25 cellular contexts compared by ENCODE assay signal in genomic region chr3:28125342-28125741, GRCh38.
DNase-seq lines count a peak whose midpoint lies in the region; ATAC-seq and TF ChIP-seq lines count a peak whose summit lies in the region.
"Had no signal": no experiment of that assay in that cellular context is flagged by ENCODE, and none has a peak within 500 bp of the region (broad histone marks: within the 10 kb centered on the region; RNA-seq: fewer than 3 reads in every experiment).

No MANE protein-coding gene starts in this region.

- H4K8ac ChIP-seq in mesenchymal stem cell (ENCODE audit: low read length): no peak overlapping the region

- H2AK5ac ChIP-seq in mesenchymal stem cell (ENCODE audit: low read length, severe bottlenecking): no peak overlapping the region

- H3K4me3 ChIP-seq in left ventricle myocardium inferior: no peak overlapping the region
- H3K4me3 ChIP-seq in heart left ventricle: no peak overlapping the region
- no peak overlapping the region for H3K4me3 ChIP-seq in PC-9
- H3K4me3 ChIP-seq in mesenchymal stem cell (ENCODE audit: insufficient read depth in 1 of 2, low read depth in 1 of 2, low read length in 2 of 2): no peak overlapping the region

- intact Hi-C loops in left ventricle myocardium inferior (cut with micrococcal nuclease): no loop called here
- intact Hi-C loops in heart left ventricle (cut with DNase I): no loop called here
- intact Hi-C loops in PC-9 (cut with micrococcal nuclease; ENCODE audit: unreplicated experiment): no loop called here

- H3K27me3 ChIP-seq in left ventricle myocardium inferior (ENCODE audit: low read depth): no peaks in the 10 kb centered on the region
- no peaks in the 10 kb centered on the region for H3K27me3 ChIP-seq in heart left ventricle
- no peaks in the 10 kb centered on the region for H3K27me3 ChIP-seq in PC-9 (ENCODE audit: insufficient read depth, low read depth)
- H3K27me3 ChIP-seq in mesenchymal stem cell (ENCODE audit: control insufficient read depth in 1 of 2, insufficient read depth in 1 of 2, low read length in 2 of 2): no peaks in the 10 kb centered on the region

- no peaks in the 10 kb centered on the region for H3K36me3 ChIP-seq in left ventricle myocardium inferior
- H3K36me3 ChIP-seq in heart left ventricle: no peaks in the 10 kb centered on the region
- no peaks in the 10 kb centered on the region for H3K36me3 ChIP-seq in PC-9 (ENCODE audit: low read depth)
- no peaks in the 10 kb centered on the region for H3K36me3 ChIP-seq in mesenchymal stem cell (ENCODE audit: control insufficient read depth in 1 of 2, insufficient read depth in 2 of 2, low read depth in 1 of 2, low read length in 2 of 2)

- H3K79me2 ChIP-seq in PC-9 (ENCODE audit: low read depth): no peaks in the 10 kb centered on the region

- DNase-seq in left ventricle myocardium inferior (no peak), heart left ventricle (no peak), PC-9 (no peak), cerebellar nuclear complex (lab: John Stamatoyannopoulos, UW) (no peak), RKO (ENCODE audit: low spot score) (no peak), mesenchymal stem cell (no peak)
- DNase-seq: AML-193; CD4-positive, CD25-positive, alpha-beta regulatory T cell; COR-L47; DMS 273 treated with DMSO at 0.1 percent for 48 hours; GDM1; GOT3; KBM-7; NCI-H1105 treated with DMSO at 0.1 percent for 48 hours; NCI-H1694; NCI-H2081 treated with DMSO at 0.1 percent for 48 hours; NK-92 treated with Interleukin-12 subunit alpha and Interleukin-12 subunit beta, amount 100 ng/mL, for 24 hours; OCI-M1; SIG-M5 had no signal

- H3K23ac ChIP-seq in mesenchymal stem cell (ENCODE audit: low read length in 2 of 2): no peak overlapping the region

- BruUV-seq in PC-9 (replicated peaks; lab: Mats Ljungman, UMichigan): no TSS peak

- no peak for ATAC-seq in heart left ventricle
- ATAC-seq in GM21619 (IDR thresholded peaks at IDR 0.05; ENCODE audit: unreplicated experiment): peak; percentile 16
- no peak for ATAC-seq in HG03095 (IDR thresholded peaks at IDR 0.05; ENCODE audit: unreplicated experiment)
- ATAC-seq: HepG2, SK-N-SH treated with all-trans-retinoic acid at 6 μM for 48 hours had no signal

- CTCF ChIA-PET in PC-9 (lab: Charles Lee): no interaction called here

- POLR2A ChIA-PET in PC-9 (lab: Charles Lee; ENCODE audit: unreplicated experiment): no interaction called here

- TF ChIP-seq CTCF in left ventricle myocardium inferior (IDR thresholded peaks at IDR 0.05; ENCODE audit: borderline replicate concordance) (no peak), heart left ventricle (IDR thresholded peaks at IDR 0.05) (no peak), PC-9 (conservative IDR thresholded peaks at IDR 0.05) (no peak)

- H3K4me2 ChIP-seq in PC-9 (no peak overlapping the region), mesenchymal stem cell (ENCODE audit: low read length, poor library complexity, severe bottlenecking) (no peak overlapping the region)

- no peak overlapping the region for H3K4ac ChIP-seq in mesenchymal stem cell (ENCODE audit: low read depth in 1 of 2, low read length in 2 of 2)

- no peak overlapping the region for H3K18ac ChIP-seq in mesenchymal stem cell (ENCODE audit: low read depth in 1 of 2, low read length in 2 of 2)

- no peak overlapping the region for H2BK12ac ChIP-seq in mesenchymal stem cell (ENCODE audit: low read length in 2 of 2)

- TF ChIP-seq POLR2A in heart left ventricle (IDR thresholded peaks at IDR 0.05): no peak

- H3K4me1 ChIP-seq in left ventricle myocardium inferior (peaks cover 20% of the 10 kb centered on the region), heart left ventricle (peaks cover 0 to 16% (median 0%) of the 10 kb centered on the region in 12 donors), PC-9 (replicated peaks; ENCODE audit: insufficient read depth) (no peaks in the 10 kb centered on the region; the same call in 1 of the 2 replicates), mesenchymal stem cell (ENCODE audit: control insufficient read depth, insufficient read depth, low read depth, low read length) (no peaks in the 10 kb centered on the region)

- H2BK5ac ChIP-seq in mesenchymal stem cell (ENCODE audit: low read depth, low read length, poor library complexity, severe bottlenecking): no peak overlapping the region

- H2BK120ac ChIP-seq in mesenchymal stem cell (ENCODE audit: low read depth, low read length): no peak overlapping the region

- H3K9me2 ChIP-seq in PC-9 (ENCODE audit: insufficient read depth): no peaks in the 10 kb centered on the region; the same call in 1 of the 2 replicates

- H2BK15ac ChIP-seq in mesenchymal stem cell (ENCODE audit: low read depth, poor library complexity, severe bottlenecking): no peak overlapping the region

- H2AFZ ChIP-seq in PC-9: peak overlapping the region; percentile 52; the same call in 1 of the 2 replicates
- no peak overlapping the region for H2AFZ ChIP-seq in mesenchymal stem cell (ENCODE audit: low read depth, low read length)

- no peak overlapping the region for H3K9ac ChIP-seq in mesenchymal stem cell (ENCODE audit: low read length)

- H4K91ac ChIP-seq in mesenchymal stem cell (ENCODE audit: low read length): no peak overlapping the region

- no peaks in the 10 kb centered on the region for H3F3A ChIP-seq in PC-9 (ENCODE audit: insufficient read depth, low read depth)

- H3K14ac ChIP-seq in mesenchymal stem cell (ENCODE audit: low read length in 2 of 2): no peak overlapping the region

- H3K27ac ChIP-seq in left ventricle myocardium inferior (replicated peaks) (peak overlapping the region; percentile 63), heart left ventricle (peak overlapping the region in 2 of 12 donors; percentile 1 to 61), PC-9 (no peak overlapping the region), mesenchymal stem cell (ENCODE audit: low read length, poor library complexity, severe bottlenecking) (no peak overlapping the region)
- H3K27ac ChIP-seq: 22Rv1, RWPE1 had no signal

- H3K79me1 ChIP-seq in mesenchymal stem cell (replicated peaks; ENCODE audit: low read length, poor library complexity, severe bottlenecking): no peaks in the 10 kb centered on the region

- H3K9me3 ChIP-seq in left ventricle myocardium inferior (replicated peaks): no peaks in the 10 kb centered on the region
- no peaks in the 10 kb centered on the region for H3K9me3 ChIP-seq in heart left ventricle
- H3K9me3 ChIP-seq in PC-9 (ENCODE audit: insufficient read depth, low read depth): no peaks in the 10 kb centered on the region
- no peaks in the 10 kb centered on the region for H3K9me3 ChIP-seq in mesenchymal stem cell (ENCODE audit: control insufficient read depth, low read length)

- H4K20me1 ChIP-seq in PC-9 (ENCODE audit: insufficient read depth): no peaks in the 10 kb centered on the region
